Comparison of ENCODE assay signal across 24 cellular contexts in genomic region chr12:49917126-49917787, GRCh38. TPM values are rescaled to one million over a fixed set of nuclear protein-coding genes. Genes with fewer than 3 reads are reported as not detected.
"Had no signal": no experiment of that assay in that cellular context is flagged by ENCODE, and none has a peak within 500 bp of the region (broad histone marks: within the 10 kb centered on the region; RNA-seq: fewer than 3 reads in every experiment).

No MANE protein-coding gene starts in this region.

- H3K27me3 ChIP-seq: ascending aorta, breast epithelium had no signal

- ATAC-seq: activated CD4-positive, CD25-positive, alpha-beta regulatory T cell treated with anti-CD3 and anti-CD28 coated beads, Interleukin-2, amount 50 U/mL, for 24 hours; left lobe of liver had no signal

- H3K27ac ChIP-seq: ascending aorta, breast epithelium, coronary artery, neutrophil, tibial artery had no signal

- H3K4me1 Mint-ChIP-seq: activated naive CD4-positive, alpha-beta T cell treated with anti-CD3 and anti-CD28 coated beads, Interleukin-2, amount 10 ng/mL, durations not matched to agents 7 days and 5 days had no signal

- H3K4me3 Mint-ChIP-seq: activated naive CD4-positive, alpha-beta T cell treated with anti-CD3 and anti-CD28 coated beads, Interleukin-2, amount 10 ng/mL, durations not matched to agents 7 days and 5 days had no signal

- H3K27ac Mint-ChIP-seq: activated naive CD4-positive, alpha-beta T cell treated with anti-CD3 and anti-CD28 coated beads, Interleukin-2, amount 10 ng/mL, durations not matched to agents 7 days and 5 days had no signal

- H3K4me1 ChIP-seq: ascending aorta, breast epithelium had no signal

- H3K36me3 Mint-ChIP-seq: activated naive CD4-positive, alpha-beta T cell treated with anti-CD3 and anti-CD28 coated beads, Interleukin-2, amount 10 ng/mL, durations not matched to agents 7 days and 5 days had no signal

- H3K9me3 Mint-ChIP-seq: activated naive CD4-positive, alpha-beta T cell treated with anti-CD3 and anti-CD28 coated beads, Interleukin-2, amount 10 ng/mL, durations not matched to agents 7 days and 5 days had no signal

- DNase-seq: activated CD4-positive, alpha-beta T cell treated with anti-CD3 and anti-CD28 coated beads, Interleukin-2, amount 50 U/mL, for 1 hour; activated CD8-positive, alpha-beta memory T cell treated with anti-CD3 and anti-CD28 coated beads for 24 hours; activated CD8-positive, alpha-beta memory T cell treated with anti-CD3 and anti-CD28 coated beads, Interleukin-2, amount 50 U/mL, for 48 hours; activated effector memory CD4-positive, alpha-beta T cell treated with Interleukin-2 at 50 U/mL for 16 hours; activated naive CD4-positive, alpha-beta T cell treated with anti-CD3 and anti-CD28 coated beads, Interleukin-2, amount 10 ng/mL, durations not matched to agents 7 days and 5 days; activated T-cell treated with anti-CD3 and anti-CD28 coated beads, Interleukin-2, amount 50 U/mL, for 48 hours; effector CD4-positive, alpha-beta T cell; foreskin fibroblast; glutamatergic neuron; hippocampal formation; stimulated activated naive CD8-positive, alpha-beta T cell treated with anti-CD3 and anti-CD28 coated beads, Interleukin-15, Interleukin-2, amounts not matched to agents 100 U/mL and 50 U/mL, for 24 hours; substantia nigra; T1000; tibial artery had no signal

RNA-seq across cellular contexts. Expression of gene FAIM2, which starts 13.6 kb away (rescaled TPM):
- total RNA-seq: left lobe of liver, lung microvascular endothelial cell, mononuclear cell, renal cortical epithelial cell had no signal

RNA-seq across cellular contexts. Expression of gene AQP2, which starts 33.3 kb away (rescaled TPM):
- total RNA-seq: ascending aorta; breast epithelium; left lobe of liver; lung microvascular endothelial cell; mononuclear cell; T-helper 1 cell treated with Interleukin-12 subunit alpha and Interleukin-12 subunit beta and Interleukin-4 antibody, amounts not matched to agents 30 ng/mL and 1 ng/mL, for 36 hours had no signal

RNA-seq across cellular contexts. Expression of gene AQP5, which starts 44.4 kb away (rescaled TPM):
- total RNA-seq: ascending aorta; left lobe of liver; lung microvascular endothelial cell; mononuclear cell; renal cortical epithelial cell; T-helper 1 cell treated with Interleukin-12 subunit alpha and Interleukin-12 subunit beta and Interleukin-4 antibody, amounts not matched to agents 30 ng/mL and 1 ng/mL, for 36 hours had no signal

RNA-seq across cellular contexts. Expression of gene AQP6, which starts 55.5 kb away (rescaled TPM):
- total RNA-seq: ascending aorta; lung microvascular endothelial cell; mononuclear cell; renal cortical epithelial cell; T-helper 1 cell treated with Interleukin-12 subunit alpha and Interleukin-12 subunit beta and Interleukin-4 antibody, amounts not matched to agents 30 ng/mL and 1 ng/mL, for 36 hours had no signal
